Comparison of ENCODE assay signal across 8 cellular contexts in genomic region chr16:72092832-72093447, GRCh38.
A peak's percentile ranks its signal among the peaks of the same experiment; 100 is the strongest.
DNase-seq lines count a peak whose midpoint lies in the region; ATAC-seq and TF ChIP-seq lines count a peak whose summit lies in the region.

No MANE protein-coding gene starts in this region.

- peaks cover 15 to 37% of the 10 kb centered on the region in 2 donors for H3K4me1 ChIP-seq in muscle layer of duodenum (ENCODE audit: control insufficient read depth in 1 of 2, insufficient read depth in 2 of 2, low read length in 2 of 2)

- ATAC-seq in GM21576 (IDR thresholded peaks at IDR 0.05; ENCODE audit: unreplicated experiment) (peak; percentile 27), HG02884 (IDR thresholded peaks at IDR 0.05; ENCODE audit: unreplicated experiment) (no peak)

- H3K9me2 ChIP-seq in SU-DHL-6 (replicated peaks; ENCODE audit: insufficient read depth, low read length) = no peaks in the 10 kb centered on the region

- H3K27me3 ChIP-seq in SU-DHL-6 (ENCODE audit: low read length) (no peaks in the 10 kb centered on the region), muscle layer of duodenum (ENCODE audit: low read depth, low read length) (no peaks in the 10 kb centered on the region)

- H4K20me1 ChIP-seq in SU-DHL-6 (ENCODE audit: low read depth, low read length) = no peaks in the 10 kb centered on the region

- H3K4me2 ChIP-seq in SU-DHL-6 (ENCODE audit: low read depth, low read length, poor library complexity, severe bottlenecking) = peak overlapping the region; percentile 93

- H3K27ac ChIP-seq in SU-DHL-6 (ENCODE audit: low read depth, low read length) = 0 out of 2 replicates have a peak overlapping the region, but pooled peaks have one; percentile 19
- H3K27ac ChIP-seq in muscle layer of duodenum (ENCODE audit: low read length) = peak overlapping the region; percentile 90

- H3K9me3 ChIP-seq in SU-DHL-6 (ENCODE audit: insufficient read depth, low read length) (no peaks in the 10 kb centered on the region), muscle layer of duodenum (ENCODE audit: control insufficient read depth in 1 of 2, low read length in 2 of 2) (no peaks in the 10 kb centered on the region)

- H3K36me3 ChIP-seq in SU-DHL-6 (ENCODE audit: low read length) (peaks cover 4% of the 10 kb centered on the region; the same call in 1 of the 2 replicates), muscle layer of duodenum (ENCODE audit: control insufficient read depth in 1 of 2, insufficient read depth in 2 of 2, low read length in 2 of 2) (peaks cover 42 to 45% of the 10 kb centered on the region in 2 donors)

- H3K4me3 ChIP-seq in SU-DHL-6 (ENCODE audit: insufficient read depth, low read length, poor library complexity, severe bottlenecking) = peak overlapping the region; percentile 80
- peak overlapping the region; percentile 93 for H3K4me3 ChIP-seq in epithelial cell of esophagus (ENCODE audit: low read length)
- H3K4me3 ChIP-seq in muscle layer of duodenum (ENCODE audit: low read depth in 1 of 2, low read length in 2 of 2) = peak overlapping the region; percentile 93 to 97

- peaks cover 45% of the 10 kb centered on the region for H3K79me2 ChIP-seq in SU-DHL-6 (ENCODE audit: insufficient read depth, low read length)

- peak overlapping the region; percentile 80 for H2AFZ ChIP-seq in SU-DHL-6 (ENCODE audit: low read depth, low read length, severe bottlenecking)

- DNase-seq in AG08395 (ENCODE audit: low spot score) (peak; percentile 76), epithelial cell of esophagus (ENCODE audit: low read depth) (peak; percentile 67), NCI-H1694 treated with DMSO at 0.1 percent for 48 hours (lab: John Stamatoyannopoulos, UW) (no peak), NCI-H524 (lab: John Stamatoyannopoulos, UW) (no peak)

- peak overlapping the region; percentile 71 for H3K9ac ChIP-seq in SU-DHL-6 (ENCODE audit: low read length)

- H3F3A ChIP-seq in SU-DHL-6 (ENCODE audit: insufficient read depth) = no peaks in the 10 kb centered on the region

- TF ChIP-seq CTCF in SU-DHL-6 (IDR thresholded peaks at IDR 0.05; ENCODE audit: insufficient read depth, low read length, poor library complexity, severe bottlenecking) = no peak
- no peak for TF ChIP-seq CTCF in epithelial cell of esophagus (IDR thresholded peaks at IDR 0.05; ENCODE audit: insufficient read depth, low read depth, low read length, missing control alignments)

Comparison
In these comparisons a context has a peak if more than half of its experiments do, and no peak if none do; other contexts are left out.
1. DNase-seq: peak in AG08395 (single experiment) and epithelial cell of esophagus (single experiment); none in NCI-H1694 treated with DMSO at 0.1 percent for 48 hours (single experiment) and NCI-H524 (0 of 2).
2. Peak in every context shown above with its lines, with median percentiles within 50 percentile points of each other: H3K4me3 ChIP-seq.